8 cellular contexts compared by ENCODE assay signal in genomic region chr1:158506369-158506987, GRCh38. TPM values are rescaled to one million over a fixed set of nuclear protein-coding genes. Genes with fewer than 3 reads are reported as not detected.
DNase-seq lines count a peak whose midpoint lies in the region; ATAC-seq and TF ChIP-seq lines count a peak whose summit lies in the region.

No MANE protein-coding gene starts in this region.

- peak; percentile 80 for ATAC-seq in upper lobe of right lung
- no peak for ATAC-seq in GM21423 (IDR thresholded peaks at IDR 0.05; ENCODE audit: unreplicated experiment)
- ATAC-seq in GM21528 (IDR thresholded peaks at IDR 0.05; ENCODE audit: low FRiP score, unreplicated experiment): no peak

- H3K27me3 Mint-ChIP-seq in activated T-helper 2 cell treated with anti-CD3 and anti-CD28 coated beads, Interferon-gamma antibody, Interleukin-2, Interleukin-4, amounts not matched to agents 10 μg/mL and 5 μg/mL and 100 μg/mL, durations not matched to agents 14 hours and 24 hours and 36 hours (ENCODE audit: low read depth): peaks cover 35% of the 10 kb centered on the region

- peak; percentile 18 to 19 for DNase-seq in activated CD4-positive, alpha-beta T cell treated with anti-CD3 and anti-CD28 coated beads for 24 hours (ENCODE audit: low read depth in 2 of 2)
- no peak for DNase-seq in activated CD4-positive, alpha-beta T cell treated with anti-CD3 and anti-CD28 coated beads for 1 hour
- DNase-seq in NT2/D1 (ENCODE audit: low read depth, low spot score) (peak; percentile 72), kidney tubule cell (ENCODE audit: low spot score) (peak; percentile 34), upper lobe of right lung (no peak)
- DNase-seq in activated T-helper 2 cell treated with anti-CD3 and anti-CD28 coated beads, Interferon-gamma antibody, Interleukin-2, Interleukin-4, amounts not matched to agents 10 μg/mL and 5 μg/mL and 100 μg/mL, durations not matched to agents 14 hours and 24 hours and 36 hours (ENCODE audit: low spot score): peak; percentile 17

- H3K4me3 ChIP-seq in NT2/D1 (ENCODE audit: insufficient read length, low read depth): no peak overlapping the region
- H3K4me3 ChIP-seq in upper lobe of right lung: no peak overlapping the region

- peak; percentile 46 for TF ChIP-seq CTCF in upper lobe of right lung (IDR thresholded peaks at IDR 0.05)

- no peak overlapping the region for H3K27ac ChIP-seq in upper lobe of right lung

- no peak overlapping the region for H3K9ac ChIP-seq in NT2/D1 (ENCODE audit: insufficient read length, low read depth)

- H3K4me1 ChIP-seq in NT2/D1 (ENCODE audit: insufficient read depth, insufficient read length): no peaks in the 10 kb centered on the region
- no peaks in the 10 kb centered on the region for H3K4me1 ChIP-seq in upper lobe of right lung

- no peak overlapping the region for H3K4me3 Mint-ChIP-seq in activated T-helper 2 cell treated with anti-CD3 and anti-CD28 coated beads, Interferon-gamma antibody, Interleukin-2, Interleukin-4, amounts not matched to agents 10 μg/mL and 5 μg/mL and 100 μg/mL, durations not matched to agents 14 hours and 24 hours and 36 hours (ENCODE audit: low read depth)

- no peak overlapping the region for H3K27ac Mint-ChIP-seq in activated T-helper 2 cell treated with anti-CD3 and anti-CD28 coated beads, Interferon-gamma antibody, Interleukin-2, Interleukin-4, amounts not matched to agents 10 μg/mL and 5 μg/mL and 100 μg/mL, durations not matched to agents 14 hours and 24 hours and 36 hours

- no peaks in the 10 kb centered on the region for H3K36me3 Mint-ChIP-seq in activated T-helper 2 cell treated with anti-CD3 and anti-CD28 coated beads, Interferon-gamma antibody, Interleukin-2, Interleukin-4, amounts not matched to agents 10 μg/mL and 5 μg/mL and 100 μg/mL, durations not matched to agents 14 hours and 24 hours and 36 hours (ENCODE audit: low read depth)

- H3K9me3 Mint-ChIP-seq in activated T-helper 2 cell treated with anti-CD3 and anti-CD28 coated beads, Interferon-gamma antibody, Interleukin-2, Interleukin-4, amounts not matched to agents 10 μg/mL and 5 μg/mL and 100 μg/mL, durations not matched to agents 14 hours and 24 hours and 36 hours: no peaks in the 10 kb centered on the region

- intact Hi-C loops in activated T-helper 2 cell treated with anti-CD3 and anti-CD28 coated beads, Interferon-gamma antibody, Interleukin-2, Interleukin-4, amounts not matched to agents 10 μg/mL and 5 μg/mL and 100 μg/mL, durations not matched to agents 14 hours and 24 hours and 36 hours (cut with micrococcal nuclease): loop anchor here (1.0 kb wide), 1 partner anchor 492 kb away; no protein-coding TSS in a partner anchor
- intact Hi-C loops in upper lobe of right lung (cut with DNase I): no loop called here

- H3K27me3 ChIP-seq in NT2/D1 (ENCODE audit: insufficient read depth, insufficient read length) (no peaks in the 10 kb centered on the region), upper lobe of right lung (no peaks in the 10 kb centered on the region)

- no peaks in the 10 kb centered on the region for H3K4me1 Mint-ChIP-seq in activated T-helper 2 cell treated with anti-CD3 and anti-CD28 coated beads, Interferon-gamma antibody, Interleukin-2, Interleukin-4, amounts not matched to agents 10 μg/mL and 5 μg/mL and 100 μg/mL, durations not matched to agents 14 hours and 24 hours and 36 hours (ENCODE audit: low read depth)

- H3K36me3 ChIP-seq in NT2/D1 (ENCODE audit: insufficient read depth, insufficient read length, low read length) (no peaks in the 10 kb centered on the region), upper lobe of right lung (no peaks in the 10 kb centered on the region)

- peaks cover 12% of the 10 kb centered on the region; the same call in 1 of the 2 replicates for H3K9me3 ChIP-seq in NT2/D1 (ENCODE audit: insufficient read depth, low read length)
- H3K9me3 ChIP-seq in upper lobe of right lung: no peaks in the 10 kb centered on the region

RNA-seq across cellular contexts. Expression of gene OR10R2, which starts 34.5 kb away (rescaled TPM):
- not detected in 2 replicates for total RNA-seq in activated T-helper 2 cell treated with anti-CD3 and anti-CD28 coated beads, Interferon-gamma antibody, Interleukin-2, Interleukin-4, amounts not matched to agents 10 μg/mL and 5 μg/mL and 100 μg/mL, durations not matched to agents 14 hours and 24 hours and 36 hours
- total RNA-seq in upper lobe of right lung: not detected

RNA-seq across cellular contexts. Expression of gene OR10K1, which starts 44.8 kb away (rescaled TPM):
- total RNA-seq in activated T-helper 2 cell treated with anti-CD3 and anti-CD28 coated beads, Interferon-gamma antibody, Interleukin-2, Interleukin-4, amounts not matched to agents 10 μg/mL and 5 μg/mL and 100 μg/mL, durations not matched to agents 14 hours and 24 hours and 36 hours: not detected in 2 replicates
- not detected for total RNA-seq in upper lobe of right lung

RNA-seq across cellular contexts. Expression of gene OR6Y1, which starts 47.7 kb away (rescaled TPM):
- not detected in 2 replicates for total RNA-seq in activated T-helper 2 cell treated with anti-CD3 and anti-CD28 coated beads, Interferon-gamma antibody, Interleukin-2, Interleukin-4, amounts not matched to agents 10 μg/mL and 5 μg/mL and 100 μg/mL, durations not matched to agents 14 hours and 24 hours and 36 hours
- total RNA-seq in upper lobe of right lung: not detected

Comparison
In these comparisons a context has a peak if more than half of its experiments do, and no peak if none do; other contexts are left out.
1. DNase-seq: peak in activated CD4-positive, alpha-beta T cell treated with anti-CD3 and anti-CD28 coated beads for 24 hours (2 of 2), NT2/D1 (single experiment), activated T-helper 2 cell treated with anti-CD3 and anti-CD28 coated beads, Interferon-gamma antibody, Interleukin-2, Interleukin-4, amounts not matched to agents 10 μg/mL and 5 μg/mL and 100 μg/mL, durations not matched to agents 14 hours and 24 hours and 36 hours (single experiment) and kidney tubule cell (single experiment); none in activated CD4-positive, alpha-beta T cell treated with anti-CD3 and anti-CD28 coated beads for 1 hour (single experiment) and upper lobe of right lung (single experiment).